1 cellular context compared by ENCODE assay signal in the genomic region with DNA sequence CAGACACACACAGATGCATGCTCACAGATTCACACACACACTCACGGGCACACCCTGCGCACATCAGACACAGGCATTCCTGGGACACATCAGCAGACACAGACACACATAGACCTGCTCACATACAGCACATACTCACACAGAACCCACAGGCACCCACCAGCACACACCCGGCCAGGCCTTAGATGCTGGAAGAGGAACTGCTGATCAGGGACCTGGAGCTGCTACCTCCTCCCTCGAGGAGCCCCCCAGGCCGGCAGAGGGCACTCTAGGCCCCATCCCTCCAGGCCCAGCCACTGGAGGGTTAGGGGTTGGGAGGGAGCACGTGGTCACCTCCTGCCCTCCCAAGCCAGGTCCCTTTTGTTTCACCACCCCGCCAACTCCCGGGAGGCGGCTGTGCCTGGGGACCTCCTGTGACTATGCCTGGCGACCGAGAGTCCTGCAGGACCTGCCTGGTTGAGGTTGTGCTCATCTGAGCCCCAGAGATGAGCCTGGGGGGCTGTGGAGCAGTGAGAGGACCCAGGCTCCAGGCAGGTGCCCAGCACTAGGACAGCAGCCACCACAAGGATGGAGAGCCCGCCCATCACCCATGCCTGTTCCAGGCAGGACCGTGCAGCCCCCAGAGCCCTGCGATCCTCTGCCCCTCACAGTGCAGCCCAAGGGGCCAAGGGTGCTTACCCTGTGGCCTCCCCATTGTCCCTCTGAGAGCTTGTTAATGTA.
TF ChIP-seq lines count a peak whose summit lies in the region.

No MANE protein-coding gene starts in this region.

TF ChIP-seq in HepG2, 621 proteins besides CTCF, POLR2A, EP300 and RAD21 (continued from another document and continues in another):
- TF ChIP-seq, protein P1, sequence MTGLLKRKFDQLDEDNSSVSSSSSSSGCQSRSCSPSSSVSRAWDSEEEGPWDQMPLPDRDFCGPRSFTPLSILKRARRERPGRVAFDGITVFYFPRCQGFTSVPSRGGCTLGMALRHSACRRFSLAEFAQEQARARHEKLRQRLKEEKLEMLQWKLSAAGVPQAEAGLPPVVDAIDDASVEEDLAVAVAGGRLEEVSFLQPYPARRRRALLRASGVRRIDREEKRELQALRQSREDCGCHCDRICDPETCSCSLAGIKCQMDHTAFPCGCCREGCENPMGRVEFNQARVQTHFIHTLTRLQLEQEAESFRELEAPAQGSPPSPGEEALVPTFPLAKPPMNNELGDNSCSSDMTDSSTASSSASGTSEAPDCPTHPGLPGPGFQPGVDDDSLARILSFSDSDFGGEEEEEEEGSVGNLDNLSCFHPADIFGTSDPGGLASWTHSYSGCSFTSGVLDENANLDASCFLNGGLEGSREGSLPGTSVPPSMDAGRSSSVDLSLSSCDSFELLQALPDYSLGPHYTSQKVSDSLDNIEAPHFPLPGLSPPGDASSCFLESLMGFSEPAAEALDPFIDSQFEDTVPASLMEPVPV (CRISPR knock-in tag; IDR thresholded peaks at IDR 0.05) = peak; percentile 74; the same call in 1 of the 2 replicates
- TF ChIP-seq, protein P2, sequence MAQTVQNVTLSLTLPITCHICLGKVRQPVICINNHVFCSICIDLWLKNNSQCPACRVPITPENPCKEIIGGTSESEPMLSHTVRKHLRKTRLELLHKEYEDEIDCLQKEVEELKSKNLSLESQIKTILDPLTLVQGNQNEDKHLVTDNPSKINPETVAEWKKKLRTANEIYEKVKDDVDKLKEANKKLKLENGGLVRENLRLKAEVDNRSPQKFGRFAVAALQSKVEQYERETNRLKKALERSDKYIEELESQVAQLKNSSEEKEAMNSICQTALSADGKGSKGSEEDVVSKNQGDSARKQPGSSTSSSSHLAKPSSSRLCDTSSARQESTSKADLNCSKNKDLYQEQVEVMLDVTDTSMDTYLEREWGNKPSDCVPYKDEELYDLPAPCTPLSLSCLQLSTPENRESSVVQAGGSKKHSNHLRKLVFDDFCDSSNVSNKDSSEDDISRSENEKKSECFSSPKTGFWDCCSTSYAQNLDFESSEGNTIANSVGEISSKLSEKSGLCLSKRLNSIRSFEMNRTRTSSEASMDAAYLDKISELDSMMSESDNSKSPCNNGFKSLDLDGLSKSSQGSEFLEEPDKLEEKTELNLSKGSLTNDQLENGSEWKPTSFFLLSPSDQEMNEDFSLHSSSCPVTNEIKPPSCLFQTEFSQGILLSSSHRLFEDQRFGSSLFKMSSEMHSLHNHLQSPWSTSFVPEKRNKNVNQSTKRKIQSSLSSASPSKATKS (CRISPR knock-in tag; IDR thresholded peaks at IDR 0.05) = no peak
- no peak for TF ChIP-seq ZFP37 (CRISPR knock-in tag; IDR thresholded peaks at IDR 0.05; ENCODE audit: borderline replicate concordance)
- TF ChIP-seq ZNF30 (CRISPR knock-in tag; IDR thresholded peaks at IDR 0.05) = no peak
- TF ChIP-seq IRX3 (CRISPR knock-in tag; IDR thresholded peaks at IDR 0.05; ENCODE audit: borderline replicate concordance, low read depth) = no peak
- TF ChIP-seq, protein P3, sequence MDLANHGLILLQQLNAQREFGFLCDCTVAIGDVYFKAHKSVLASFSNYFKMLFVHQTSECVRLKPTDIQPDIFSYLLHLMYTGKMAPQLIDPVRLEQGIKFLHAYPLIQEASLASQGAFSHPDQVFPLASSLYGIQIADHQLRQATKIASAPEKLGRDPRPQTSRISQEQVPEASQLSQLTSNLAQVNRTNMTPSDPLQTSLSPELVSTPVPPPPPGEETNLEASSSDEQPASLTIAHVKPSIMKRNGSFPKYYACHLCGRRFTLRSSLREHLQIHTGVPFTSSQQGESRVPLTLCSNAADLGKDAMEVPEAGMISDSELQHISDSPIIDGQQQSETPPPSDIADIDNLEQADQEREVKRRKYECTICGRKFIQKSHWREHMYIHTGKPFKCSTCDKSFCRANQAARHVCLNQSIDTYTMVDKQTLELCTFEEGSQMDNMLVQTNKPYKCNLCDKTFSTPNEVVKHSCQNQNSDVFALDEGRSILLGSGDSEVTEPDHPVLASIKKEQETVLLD (CRISPR knock-in tag; IDR thresholded peaks at IDR 0.05; ENCODE audit: low read depth) = peak; percentile 59; the same call in 1 of the 2 replicates
- TF ChIP-seq, protein P4, sequence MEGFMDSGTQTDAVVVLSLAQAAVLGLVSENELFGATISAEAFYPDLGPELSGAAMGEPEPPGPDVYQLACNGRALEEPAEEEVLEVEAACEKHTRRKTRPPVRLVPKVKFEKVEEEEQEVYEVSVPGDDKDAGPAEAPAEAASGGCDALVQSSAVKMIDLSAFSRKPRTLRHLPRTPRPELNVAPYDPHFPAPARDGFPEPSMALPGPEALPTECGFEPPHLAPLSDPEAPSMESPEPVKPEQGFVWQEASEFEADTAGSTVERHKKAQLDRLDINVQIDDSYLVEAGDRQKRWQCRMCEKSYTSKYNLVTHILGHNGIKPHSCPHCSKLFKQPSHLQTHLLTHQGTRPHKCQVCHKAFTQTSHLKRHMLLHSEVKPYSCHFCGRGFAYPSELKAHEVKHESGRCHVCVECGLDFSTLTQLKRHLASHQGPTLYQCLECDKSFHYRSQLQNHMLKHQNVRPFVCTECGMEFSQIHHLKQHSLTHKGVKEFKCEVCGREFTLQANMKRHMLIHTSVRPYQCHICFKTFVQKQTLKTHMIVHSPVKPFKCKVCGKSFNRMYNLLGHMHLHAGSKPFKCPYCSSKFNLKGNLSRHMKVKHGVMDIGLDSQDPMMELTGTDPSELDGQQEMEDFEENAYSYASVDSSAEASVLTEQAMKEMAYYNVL (CRISPR knock-in tag; IDR thresholded peaks at IDR 0.05; ENCODE audit: borderline replicate concordance) = peak; percentile 46; the same call in 1 of the 2 replicates
- TF ChIP-seq SP4 (CRISPR knock-in tag; IDR thresholded peaks at IDR 0.05) = 0 out of 2 replicates have a peak, but pooled peaks have one; percentile 64
- no peak for TF ChIP-seq SMAD9 (CRISPR knock-in tag; IDR thresholded peaks at IDR 0.05)
- no peak for TF ChIP-seq SNRNP70 (IDR thresholded peaks at IDR 0.05; ENCODE audit: low read depth, low read length)
- peak; percentile 84 for TF ChIP-seq GATAD2A (CRISPR knock-in tag; IDR thresholded peaks at IDR 0.05)
- no peak; the same call in 1 of the 2 replicates for TF ChIP-seq SMC3 (IDR thresholded peaks at IDR 0.05; ENCODE audit: low read length)
- TF ChIP-seq, protein P5, sequence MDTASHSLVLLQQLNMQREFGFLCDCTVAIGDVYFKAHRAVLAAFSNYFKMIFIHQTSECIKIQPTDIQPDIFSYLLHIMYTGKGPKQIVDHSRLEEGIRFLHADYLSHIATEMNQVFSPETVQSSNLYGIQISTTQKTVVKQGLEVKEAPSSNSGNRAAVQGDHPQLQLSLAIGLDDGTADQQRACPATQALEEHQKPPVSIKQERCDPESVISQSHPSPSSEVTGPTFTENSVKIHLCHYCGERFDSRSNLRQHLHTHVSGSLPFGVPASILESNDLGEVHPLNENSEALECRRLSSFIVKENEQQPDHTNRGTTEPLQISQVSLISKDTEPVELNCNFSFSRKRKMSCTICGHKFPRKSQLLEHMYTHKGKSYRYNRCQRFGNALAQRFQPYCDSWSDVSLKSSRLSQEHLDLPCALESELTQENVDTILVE (CRISPR knock-in tag; IDR thresholded peaks at IDR 0.05) = peak; percentile 82; the same call in 1 of the 2 replicates
- TF ChIP-seq ZNF788 (CRISPR knock-in tag; IDR thresholded peaks at IDR 0.05; ENCODE audit: borderline replicate concordance) = peak; percentile 93; the same call in 1 of the 2 replicates
- peak; percentile 92 for TF ChIP-seq DMAP1 (CRISPR knock-in tag; IDR thresholded peaks at IDR 0.05)
- peak; percentile 58 for TF ChIP-seq BHLHE40 (IDR thresholded peaks at IDR 0.05; ENCODE audit: low read length)
- no peak for TF ChIP-seq CHD2 (IDR thresholded peaks at IDR 0.05; ENCODE audit: low read depth, low read length)
- TF ChIP-seq ZNF335 (CRISPR knock-in tag; IDR thresholded peaks at IDR 0.05) = peak; percentile 70; the same call in 1 of the 2 replicates
- TF ChIP-seq, protein P6, sequence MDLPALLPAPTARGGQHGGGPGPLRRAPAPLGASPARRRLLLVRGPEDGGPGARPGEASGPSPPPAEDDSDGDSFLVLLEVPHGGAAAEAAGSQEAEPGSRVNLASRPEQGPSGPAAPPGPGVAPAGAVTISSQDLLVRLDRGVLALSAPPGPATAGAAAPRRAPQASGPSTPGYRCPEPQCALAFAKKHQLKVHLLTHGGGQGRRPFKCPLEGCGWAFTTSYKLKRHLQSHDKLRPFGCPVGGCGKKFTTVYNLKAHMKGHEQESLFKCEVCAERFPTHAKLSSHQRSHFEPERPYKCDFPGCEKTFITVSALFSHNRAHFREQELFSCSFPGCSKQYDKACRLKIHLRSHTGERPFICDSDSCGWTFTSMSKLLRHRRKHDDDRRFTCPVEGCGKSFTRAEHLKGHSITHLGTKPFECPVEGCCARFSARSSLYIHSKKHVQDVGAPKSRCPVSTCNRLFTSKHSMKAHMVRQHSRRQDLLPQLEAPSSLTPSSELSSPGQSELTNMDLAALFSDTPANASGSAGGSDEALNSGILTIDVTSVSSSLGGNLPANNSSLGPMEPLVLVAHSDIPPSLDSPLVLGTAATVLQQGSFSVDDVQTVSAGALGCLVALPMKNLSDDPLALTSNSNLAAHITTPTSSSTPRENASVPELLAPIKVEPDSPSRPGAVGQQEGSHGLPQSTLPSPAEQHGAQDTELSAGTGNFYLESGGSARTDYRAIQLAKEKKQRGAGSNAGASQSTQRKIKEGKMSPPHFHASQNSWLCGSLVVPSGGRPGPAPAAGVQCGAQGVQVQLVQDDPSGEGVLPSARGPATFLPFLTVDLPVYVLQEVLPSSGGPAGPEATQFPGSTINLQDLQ (CRISPR knock-in tag; IDR thresholded peaks at IDR 0.05) = no peak
- TF ChIP-seq, protein P7, sequence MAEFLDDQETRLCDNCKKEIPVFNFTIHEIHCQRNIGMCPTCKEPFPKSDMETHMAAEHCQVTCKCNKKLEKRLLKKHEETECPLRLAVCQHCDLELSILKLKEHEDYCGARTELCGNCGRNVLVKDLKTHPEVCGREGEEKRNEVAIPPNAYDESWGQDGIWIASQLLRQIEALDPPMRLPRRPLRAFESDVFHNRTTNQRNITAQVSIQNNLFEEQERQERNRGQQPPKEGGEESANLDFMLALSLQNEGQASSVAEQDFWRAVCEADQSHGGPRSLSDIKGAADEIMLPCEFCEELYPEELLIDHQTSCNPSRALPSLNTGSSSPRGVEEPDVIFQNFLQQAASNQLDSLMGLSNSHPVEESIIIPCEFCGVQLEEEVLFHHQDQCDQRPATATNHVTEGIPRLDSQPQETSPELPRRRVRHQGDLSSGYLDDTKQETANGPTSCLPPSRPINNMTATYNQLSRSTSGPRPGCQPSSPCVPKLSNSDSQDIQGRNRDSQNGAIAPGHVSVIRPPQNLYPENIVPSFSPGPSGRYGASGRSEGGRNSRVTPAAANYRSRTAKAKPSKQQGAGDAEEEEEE (CRISPR knock-in tag; IDR thresholded peaks at IDR 0.05; ENCODE audit: borderline replicate concordance) = no peak
- no peak for TF ChIP-seq SMYD3 (CRISPR knock-in tag; IDR thresholded peaks at IDR 0.05)
- TF ChIP-seq, protein P8, sequence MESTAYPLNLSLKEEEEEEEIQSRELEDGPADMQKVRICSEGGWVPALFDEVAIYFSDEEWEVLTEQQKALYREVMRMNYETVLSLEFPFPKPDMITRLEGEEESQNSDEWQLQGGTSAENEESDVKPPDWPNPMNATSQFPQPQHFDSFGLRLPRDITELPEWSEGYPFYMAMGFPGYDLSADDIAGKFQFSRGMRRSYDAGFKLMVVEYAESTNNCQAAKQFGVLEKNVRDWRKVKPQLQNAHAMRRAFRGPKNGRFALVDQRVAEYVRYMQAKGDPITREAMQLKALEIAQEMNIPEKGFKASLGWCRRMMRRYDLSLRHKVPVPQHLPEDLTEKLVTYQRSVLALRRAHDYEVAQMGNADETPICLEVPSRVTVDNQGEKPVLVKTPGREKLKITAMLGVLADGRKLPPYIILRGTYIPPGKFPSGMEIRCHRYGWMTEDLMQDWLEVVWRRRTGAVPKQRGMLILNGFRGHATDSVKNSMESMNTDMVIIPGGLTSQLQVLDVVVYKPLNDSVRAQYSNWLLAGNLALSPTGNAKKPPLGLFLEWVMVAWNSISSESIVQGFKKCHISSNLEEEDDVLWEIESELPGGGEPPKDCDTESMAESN (CRISPR knock-in tag; conservative IDR thresholded peaks at IDR 0.05) = peak; percentile 87; the same call in 1 of the 2 replicates
- TF ChIP-seq, protein P9, sequence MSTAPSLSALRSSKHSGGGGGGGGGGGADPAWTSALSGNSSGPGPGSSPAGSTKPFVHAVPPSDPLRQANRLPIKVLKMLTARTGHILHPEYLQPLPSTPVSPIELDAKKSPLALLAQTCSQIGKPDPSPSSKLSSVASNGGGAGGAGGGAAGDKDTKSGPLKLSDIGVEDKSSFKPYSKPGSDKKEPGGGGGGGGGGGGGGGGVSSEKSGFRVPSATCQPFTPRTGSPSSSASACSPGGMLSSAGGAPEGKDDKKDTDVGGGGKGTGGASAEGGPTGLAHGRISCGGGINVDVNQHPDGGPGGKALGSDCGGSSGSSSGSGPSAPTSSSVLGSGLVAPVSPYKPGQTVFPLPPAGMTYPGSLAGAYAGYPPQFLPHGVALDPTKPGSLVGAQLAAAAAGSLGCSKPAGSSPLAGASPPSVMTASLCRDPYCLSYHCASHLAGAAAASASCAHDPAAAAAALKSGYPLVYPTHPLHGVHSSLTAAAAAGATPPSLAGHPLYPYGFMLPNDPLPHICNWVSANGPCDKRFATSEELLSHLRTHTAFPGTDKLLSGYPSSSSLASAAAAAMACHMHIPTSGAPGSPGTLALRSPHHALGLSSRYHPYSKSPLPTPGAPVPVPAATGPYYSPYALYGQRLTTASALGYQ (CRISPR knock-in tag; IDR thresholded peaks at IDR 0.05) = no peak
- TF ChIP-seq CBX2 (IDR thresholded peaks at IDR 0.05; ENCODE audit: low read depth, low read length) = no peak
- no peak; the same call in 1 of the 2 replicates for TF ChIP-seq CBX2 (CRISPR knock-in tag; IDR thresholded peaks at IDR 0.05; ENCODE audit: low read depth)
- no peak for TF ChIP-seq MAFK (conservative IDR thresholded peaks at IDR 0.05 in 1 of 2, IDR thresholded peaks at IDR 0.05 in 1 of 2; ENCODE audit: low read length in 2 of 2)
- TF ChIP-seq, protein P10, sequence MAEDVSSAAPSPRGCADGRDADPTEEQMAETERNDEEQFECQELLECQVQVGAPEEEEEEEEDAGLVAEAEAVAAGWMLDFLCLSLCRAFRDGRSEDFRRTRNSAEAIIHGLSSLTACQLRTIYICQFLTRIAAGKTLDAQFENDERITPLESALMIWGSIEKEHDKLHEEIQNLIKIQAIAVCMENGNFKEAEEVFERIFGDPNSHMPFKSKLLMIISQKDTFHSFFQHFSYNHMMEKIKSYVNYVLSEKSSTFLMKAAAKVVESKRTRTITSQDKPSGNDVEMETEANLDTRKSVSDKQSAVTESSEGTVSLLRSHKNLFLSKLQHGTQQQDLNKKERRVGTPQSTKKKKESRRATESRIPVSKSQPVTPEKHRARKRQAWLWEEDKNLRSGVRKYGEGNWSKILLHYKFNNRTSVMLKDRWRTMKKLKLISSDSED (CRISPR knock-in tag; IDR thresholded peaks at IDR 0.05) = no peak
- no peak for TF ChIP-seq ISX (CRISPR knock-in tag; conservative IDR thresholded peaks at IDR 0.05)
- TF ChIP-seq ZNF598 (CRISPR knock-in tag; IDR thresholded peaks at IDR 0.05; ENCODE audit: borderline replicate concordance) = peak; percentile 81; the same call in 1 of the 2 replicates
